In genomic region chr5:119341452-119342349, GRCh38 we compare ENCODE assay signal across 1 cellular context.
TF ChIP-seq lines count a peak whose summit lies in the region.

No MANE protein-coding gene starts in this region.

TF ChIP-seq in GM23338, 12 proteins besides CTCF, POLR2A, EP300 and RAD21 (continued from another document):
- no peak for TF ChIP-seq ZNF462 (CRISPR knock-in tag; IDR thresholded peaks at IDR 0.05)
- TF ChIP-seq ZNF114 (CRISPR knock-in tag; IDR thresholded peaks at IDR 0.05) = no peak
- no peak for TF ChIP-seq CREB1 (CRISPR knock-in tag; IDR thresholded peaks at IDR 0.05; ENCODE audit: low read depth)
- TF ChIP-seq NANOG (IDR thresholded peaks at IDR 0.05; ENCODE audit: borderline replicate concordance) = no peak
